1 cellular context compared by ENCODE assay signal in genomic region chr20:3995749-3996305, GRCh38.
TF ChIP-seq lines count a peak whose summit lies in the region.

No MANE protein-coding gene starts in this region.

TF ChIP-seq in K562, 482 proteins besides CTCF, POLR2A, EP300 and RAD21 (continued from another document):
- TF ChIP-seq CLOCK (CRISPR knock-in tag; IDR thresholded peaks at IDR 0.05; ENCODE audit: borderline replicate concordance): no peak
